9 cellular contexts compared by ENCODE assay signal in genomic region chr7:75637854-75638606, GRCh38.
DNase-seq lines count a peak whose midpoint lies in the region; ATAC-seq and TF ChIP-seq lines count a peak whose summit lies in the region.
"Had no signal": no experiment of that assay in that cellular context is flagged by ENCODE, and none has a peak within 500 bp of the region (broad histone marks: within the 10 kb centered on the region; RNA-seq: fewer than 3 reads in every experiment).

No MANE protein-coding gene starts in this region.

- no peak overlapping the region for H4K8ac ChIP-seq in mesendoderm (ENCODE audit: low read depth, low read length)

- 56 to 66% (median 60%) methylated on average over 13 to 14 of the region's 14 CpGs for WGBS in heart left ventricle, 4 donors
- WGBS in mesendoderm (ENCODE audit: extremely low coverage, insufficient coverage, low lambda C conversion rate): no CpG with 5 or more reads among the region's 14 CpGs
- 64% methylated on average over 14 of the region's 14 CpGs for WGBS in urinary bladder

- no peak overlapping the region for H2BK15ac ChIP-seq in mesendoderm (replicated peaks; ENCODE audit: low read depth)

- H3K79me2 ChIP-seq in mesendoderm (ENCODE audit: control insufficient read depth, insufficient read depth, low read length): peaks cover 39% of the 10 kb centered on the region

- peak overlapping the region; percentile 99 for H3K9ac ChIP-seq in mesendoderm (ENCODE audit: low read length)

- peak overlapping the region; percentile 99 for H3K56ac ChIP-seq in mesendoderm (ENCODE audit: low read length)

- H3K4me1 ChIP-seq in heart left ventricle (peaks cover 0 to 32% (median 14%) of the 10 kb centered on the region in 12 donors), mesendoderm (ENCODE audit: control insufficient read depth, low read depth, low read length) (peaks cover 5% of the 10 kb centered on the region), urinary bladder (ENCODE audit: insufficient read depth) (no peaks in the 10 kb centered on the region)

- H3K36me3 ChIP-seq in heart left ventricle: no peaks in the 10 kb centered on the region
- no peaks in the 10 kb centered on the region for H3K36me3 ChIP-seq in mesendoderm (ENCODE audit: control insufficient read depth, insufficient read depth, low read length)
- no peaks in the 10 kb centered on the region for H3K36me3 ChIP-seq in urinary bladder (ENCODE audit: insufficient read depth)

- H3K79me1 ChIP-seq in mesendoderm (ENCODE audit: low read length): peaks cover 13% of the 10 kb centered on the region

- peak overlapping the region; percentile 97 for H3K23ac ChIP-seq in mesendoderm (ENCODE audit: low read length)

- TF ChIP-seq POLR2A in heart left ventricle (IDR thresholded peaks at IDR 0.05): no peak

- H3K27ac ChIP-seq in heart left ventricle (peak overlapping the region; percentile 65 to 88 (median 82)), caudate nucleus (ENCODE audit: low read depth, low read length) (peak overlapping the region; percentile 90), mesendoderm (ENCODE audit: low read depth, low read length) (peak overlapping the region; percentile 98), urinary bladder (ENCODE audit: low read depth) (no peak overlapping the region)

- H2AK5ac ChIP-seq in mesendoderm (ENCODE audit: low read length): peak overlapping the region; percentile 93

- H4K5ac ChIP-seq in mesendoderm (ENCODE audit: low read length): no peak overlapping the region

- H3K27me3 ChIP-seq in heart left ventricle: no peaks in the 10 kb centered on the region
- H3K27me3 ChIP-seq in mesendoderm (ENCODE audit: insufficient read depth, low read length, poor library complexity): no peaks in the 10 kb centered on the region

- peak overlapping the region; percentile 35 for H3K4me2 ChIP-seq in mesendoderm (ENCODE audit: low read length)

- H3K4me3 ChIP-seq in heart left ventricle (peak overlapping the region; percentile 59 to 91 (median 74)), mesendoderm (ENCODE audit: low read length) (peak overlapping the region; percentile 94), urinary bladder (ENCODE audit: low read depth, low read length) (peak overlapping the region; percentile 80)

- peak overlapping the region; percentile 96 for H3K18ac ChIP-seq in mesendoderm (ENCODE audit: low read length)

- intact Hi-C loops in heart left ventricle (cut with DNase I): loop anchor here in 1 of 10 donors (10.0 kb wide), 2 partner anchors 53 to 97 kb away; partner anchors contain the start of gene HIP1
- intact Hi-C loops in Right ventricle myocardium inferior (cut with DNase I): no loop called here

- DNase-seq in heart left ventricle: no peak
- DNase-seq in Right ventricle myocardium inferior (ENCODE audit: missing footprints): no peak
- peak in 1 of 61 donors; percentile 10 for DNase-seq in caudate nucleus (lab: John Stamatoyannopoulos, UW)
- peak; percentile 27 for DNase-seq in mesendoderm
- no peak for DNase-seq in NCI-H2081 (lab: John Stamatoyannopoulos, UW)
- DNase-seq in NCI-H524 (lab: John Stamatoyannopoulos, UW): no peak
- DNase-seq: GDM1 had no signal

- no peak for TF ChIP-seq CTCF in heart left ventricle (IDR thresholded peaks at IDR 0.05)

- peak overlapping the region; percentile 80 for H2BK5ac ChIP-seq in mesendoderm (ENCODE audit: low read length)

- peaks cover 0 to 3% (median under 1%) of the 10 kb centered on the region in 12 donors for H3K9me3 ChIP-seq in heart left ventricle

- peak overlapping the region; percentile 52 for H2BK120ac ChIP-seq in mesendoderm (ENCODE audit: low read depth, low read length)

- H3K4ac ChIP-seq in mesendoderm (ENCODE audit: low read depth, low read length): peak overlapping the region; percentile 95

- ATAC-seq in heart left ventricle (no peak), Right ventricle myocardium inferior (no peak), GM18907 (IDR thresholded peaks at IDR 0.05; ENCODE audit: unreplicated experiment) (no peak)
